Comparison of ENCODE assay signal across 23 cellular contexts in genomic region chr4:85642356-85643100, GRCh38.
A peak's percentile ranks its signal among the peaks of the same experiment; 100 is the strongest.
DNase-seq lines count a peak whose midpoint lies in the region; ATAC-seq and TF ChIP-seq lines count a peak whose summit lies in the region.
"Had no signal": no experiment of that assay in that cellular context is flagged by ENCODE, and none has a peak within 500 bp of the region (broad histone marks: within the 10 kb centered on the region; RNA-seq: fewer than 3 reads in every experiment).

No MANE protein-coding gene starts in this region.

- peaks cover 63% of the 10 kb centered on the region for H3K79me2 ChIP-seq in OCI-LY1 (ENCODE audit: insufficient read depth, low read length)

- peak overlapping the region; percentile 14; the same call in 1 of the 2 replicates for H3K9ac ChIP-seq in OCI-LY1 (ENCODE audit: low read length)

- no peaks in the 10 kb centered on the region for H3K9me2 ChIP-seq in OCI-LY1 (ENCODE audit: low read depth, low read length)

- H3K27ac ChIP-seq in OCI-LY1 (ENCODE audit: low read depth, low read length, poor library complexity, severe bottlenecking) (peak overlapping the region; percentile 73), uterus (no peak overlapping the region)
- H3K27ac ChIP-seq: esophagus squamous epithelium, SJSA1 had no signal

- CTCF ChIA-PET in GM10248 (lab: Yijun Ruan, JAX): interaction anchor here (1.0 to 2.0 kb wide), 4 partner anchors 11 to 105 kb away, joined by 3 to 8 read pairs (median 4); no protein-coding TSS in a partner anchor

- TF ChIP-seq POLR2A in uterus (IDR thresholded peaks at IDR 0.05): no peak

- H3K4me3 ChIP-seq in OCI-LY1 (ENCODE audit: low read depth, low read length, poor library complexity, severe bottlenecking) (no peak overlapping the region), uterus (no peak overlapping the region)
- H3K4me3 ChIP-seq: esophagus squamous epithelium, SJSA1 had no signal

- DNase-seq in GM10248 (ENCODE audit: extremely low spot score) (peak; percentile 13), uterus (no peak), posterior cingulate gyrus (no peak), D341Med (ENCODE audit: low spot score) (no peak), AG20443 (ENCODE audit: low spot score) (no peak)
- DNase-seq: 8988T; Calu3; cerebellar nuclear complex; effector CD8-positive, alpha-beta T cell; esophagus squamous epithelium; HCEC 1CT; mesenchymal stem cell; NCI-H1694 treated with DMSO at 0.1 percent for 48 hours; NCI-H774; stimulated activated CD4-positive, alpha-beta T cell treated with anti-CD3 and anti-CD28 coated beads, Interleukin-1b, Interleukin-23, amount 100 ng/mL, for 48 hours; stimulated activated naive CD8-positive, alpha-beta T cell treated with anti-CD3 and anti-CD28 coated beads, Interleukin-15, amount 100 ng/mL, for 72 hours had no signal

- H3K4me2 ChIP-seq in OCI-LY1 (ENCODE audit: low read length): peak overlapping the region; percentile 3; the same call in 1 of the 2 replicates

- H3K4me1 ChIP-seq in OCI-LY1 (ENCODE audit: insufficient read depth, low read length, severe bottlenecking): peaks cover 50% of the 10 kb centered on the region
- no peaks in the 10 kb centered on the region for H3K4me1 ChIP-seq in uterus
- H3K4me1 ChIP-seq: esophagus squamous epithelium, SJSA1 had no signal

- H3K9me3 ChIP-seq in OCI-LY1 (ENCODE audit: low read length): no peaks in the 10 kb centered on the region
- no peaks in the 10 kb centered on the region for H3K9me3 ChIP-seq in uterus
- H3K9me3 ChIP-seq: esophagus squamous epithelium, SJSA1 had no signal

- no peaks in the 10 kb centered on the region for H4K20me1 ChIP-seq in OCI-LY1 (ENCODE audit: insufficient read depth, low read length)

- intact Hi-C loops in uterus (cut with DNase I; ENCODE audit: low total_unique reads): no loop called here
- intact Hi-C loops in posterior cingulate gyrus (cut with DNase I): no loop called here

- H3K36me3 ChIP-seq in OCI-LY1 (ENCODE audit: insufficient read depth, low read length): peaks cover 62% of the 10 kb centered on the region
- H3K36me3 ChIP-seq in uterus: no peaks in the 10 kb centered on the region
- H3K36me3 ChIP-seq: esophagus squamous epithelium, SJSA1 had no signal

- H3F3A ChIP-seq in OCI-LY1 (ENCODE audit: insufficient read depth, low read length): no peaks in the 10 kb centered on the region

- no peaks in the 10 kb centered on the region for H3K27me3 ChIP-seq in OCI-LY1 (ENCODE audit: insufficient read depth, low read length)
- H3K27me3 ChIP-seq in uterus: no peaks in the 10 kb centered on the region
- H3K27me3 ChIP-seq: esophagus squamous epithelium, SJSA1 had no signal

- POLR2A ChIA-PET in GM10248 (lab: Yijun Ruan, JAX): no interaction called here

- no peak overlapping the region for H2AFZ ChIP-seq in OCI-LY1 (ENCODE audit: low read length)

- TF ChIP-seq CTCF in GM10248 (IDR thresholded peaks at IDR 0.05; ENCODE audit: control extremely low read depth, extremely low read depth, low read depth, missing control alignments): no peak
- TF ChIP-seq CTCF in OCI-LY1 (IDR thresholded peaks at IDR 0.05; ENCODE audit: low read length): no peak
- no peak for TF ChIP-seq CTCF in uterus (IDR thresholded peaks at IDR 0.05)

- ATAC-seq in GM21367 (IDR thresholded peaks at IDR 0.05; ENCODE audit: unreplicated experiment) (peak; percentile 73), HG02840 (IDR thresholded peaks at IDR 0.05; ENCODE audit: low FRiP score, unreplicated experiment) (peak; percentile 65)
- ATAC-seq: HepG2; natural killer cell treated with Interleukin-12 subunit alpha and Interleukin-12 subunit beta and Interleukin-15 and Interleukin-18, amount 100 ng/mL, for 72 hours; Panc1; stimulated activated naive CD8-positive, alpha-beta T cell treated with anti-CD3 and anti-CD28 coated beads, Interleukin-15, amount 100 ng/mL, for 72 hours had no signal
